8 cellular contexts compared by ENCODE assay signal in the genomic region with DNA sequence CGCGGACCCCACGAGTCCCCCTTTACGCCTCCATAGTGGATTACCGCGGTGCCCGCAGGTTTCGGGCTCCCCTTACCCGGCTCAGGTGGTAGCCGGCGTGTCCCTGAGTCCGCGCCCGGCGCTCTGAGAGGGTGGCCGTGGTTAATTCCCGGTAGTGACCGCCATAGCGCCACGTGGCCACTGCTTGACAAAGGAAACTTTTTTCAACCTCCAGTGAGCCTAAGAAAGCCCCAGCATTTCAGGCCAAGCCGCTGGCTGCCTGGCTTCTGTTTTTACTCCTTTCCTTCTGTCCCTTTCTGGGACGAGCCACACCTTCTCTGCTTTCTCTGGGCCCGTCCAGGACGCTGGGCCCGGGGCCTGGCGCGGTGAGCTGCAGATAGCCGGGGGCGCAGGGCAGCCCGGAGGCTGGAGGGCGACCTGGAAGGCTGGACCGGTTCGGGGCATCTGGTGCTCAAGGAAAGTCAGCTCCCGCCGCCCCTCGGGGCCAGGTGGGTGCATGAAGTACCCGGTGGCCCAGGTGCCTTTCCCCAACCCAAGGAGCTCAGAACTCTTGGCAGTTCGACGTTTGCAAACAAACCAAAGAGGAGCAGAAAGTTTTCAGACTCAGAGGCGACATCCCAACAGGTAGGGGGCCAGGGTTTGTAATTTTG. TPM values are rescaled to one million over a fixed set of nuclear protein-coding genes. Genes with fewer than 3 reads are reported as not detected.
A peak's percentile ranks its signal among the peaks of the same experiment; 100 is the strongest.
DNase-seq lines count a peak whose midpoint lies in the region; ATAC-seq, FAIRE-seq and TF ChIP-seq lines count a peak whose summit lies in the region.

No MANE protein-coding gene starts in this region.

- FAIRE-seq in GM12878 (lab: Jason Lieb, UNC), result no peak

- intact Hi-C loops in GM12878 (cut with micrococcal nuclease; ENCODE audit: unreplicated experiment), result no loop called here

- H3K4me3 Mint-ChIP-seq in immature natural killer cell, result peak overlapping the region; percentile 75 to 87 (median 77)

- TF ChIP-seq EP300 in GM12878 (IDR thresholded peaks at IDR 0.05; ENCODE audit: borderline replicate concordance in 1 of 2, control insufficient read depth in 1 of 2, low read depth in 2 of 2, low read length in 2 of 2), result no peak

- POLR2A ChIA-PET in BJ (lab: Charles Lee) (interaction anchor here (0.6 kb wide), 3 partner anchors 9 to 34 kb away, joined by 4 to 10 read pairs (median 4); no protein-coding TSS in a partner anchor), GM12878 (lab: Charles Lee) (no interaction called here)

- H2AFZ ChIP-seq in GM12878 (ENCODE audit: control insufficient read depth, low read depth, low read length) (peak overlapping the region; percentile 73), smooth muscle cell (ENCODE audit: low read depth) (peak overlapping the region; percentile 86)

- H3K27me3 ChIP-seq in BJ (ENCODE audit: control insufficient read depth, insufficient read depth, low read length) (no peaks in the 10 kb centered on the region), GM12878 (replicated peaks in 1 of 2; ENCODE audit: control insufficient read depth in 2 of 2, insufficient read depth in 2 of 2, low read length in 1 of 2) (peaks cover 0 to 5% of the 10 kb centered on the region in 2 experiments; a peak in 3 of 4 replicates), smooth muscle cell (ENCODE audit: low read depth) (no peaks in the 10 kb centered on the region)

- peaks cover 4% of the 10 kb centered on the region; the same call in 1 of the 2 replicates for H3K4me1 ChIP-seq in GM12878 (ENCODE audit: control insufficient read depth, insufficient read depth, low read length)
- H3K4me1 ChIP-seq in smooth muscle cell (ENCODE audit: low read depth), result peaks cover 27% of the 10 kb centered on the region

- BruUV-seq in GM12878 (replicated peaks; lab: Mats Ljungman, UMichigan), result no TSS peak

- TF ChIP-seq POLR2A in GM12878 (IDR thresholded peaks at IDR 0.05; ENCODE audit: low read depth, low read length), result no peak

- TF ChIP-seq CTCF in BJ (IDR thresholded peaks at IDR 0.05; ENCODE audit: insufficient read depth, low read depth, low read length) (no peak), GM12878 (IDR thresholded peaks at IDR 0.05 in 2 of 3, conservative IDR thresholded peaks at IDR 0.05 in 1 of 3; ENCODE audit: control insufficient read depth in 2 of 3, extremely low read depth in 1 of 3, insufficient read depth in 1 of 3, low read depth in 3 of 3, low read length in 3 of 3) (no peak), smooth muscle cell (IDR thresholded peaks at IDR 0.05; ENCODE audit: borderline replicate concordance, insufficient read depth, poor library complexity, severe bottlenecking) (no peak)

- peaks cover 10 to 14% (median 12%) of the 10 kb centered on the region in 3 donors for H3K27me3 Mint-ChIP-seq in immature natural killer cell (ENCODE audit: low read depth in 3 of 3)

- no peak for TF ChIP-seq RAD21 in GM12878 (IDR thresholded peaks at IDR 0.05; ENCODE audit: insufficient read depth, low read depth, low read length)

- H3K36me3 Mint-ChIP-seq in immature natural killer cell, result no peaks in the 10 kb centered on the region

- ATAC-seq in GM18517 (IDR thresholded peaks at IDR 0.05; ENCODE audit: unreplicated experiment) (peak; percentile 25), HG03064 (IDR thresholded peaks at IDR 0.05; ENCODE audit: low read depth, unreplicated experiment) (peak; percentile 50), GM12878 (peak; percentile 72)

- DNase-seq in BJ (ENCODE audit: low read depth), result no peak
- DNase-seq in NCI-H774 (lab: John Stamatoyannopoulos, UW), result peak; percentile 79
- no peak for DNase-seq in GM12878 (ENCODE audit: low read depth, low spot score)
- peak; percentile 48 for DNase-seq in immature natural killer cell
- DNase-seq in smooth muscle cell (lab: John Stamatoyannopoulos, UW; ENCODE audit: unreplicated experiment), result no peak
- no peak for DNase-seq in cerebellum (ENCODE audit: low spot score)

- H3K79me2 ChIP-seq in GM12878 (ENCODE audit: control insufficient read depth, insufficient read depth, low read length) (no peaks in the 10 kb centered on the region), smooth muscle cell (ENCODE audit: low read depth) (peaks cover 43% of the 10 kb centered on the region)

- H3K27ac ChIP-seq in GM12878 (ENCODE audit: control insufficient read depth, insufficient read depth), result no peak overlapping the region
- H3K27ac ChIP-seq in smooth muscle cell (ENCODE audit: low read depth), result peak overlapping the region; percentile 89

- peaks cover 9 to 16% of the 10 kb centered on the region in 2 donors for H3K4me1 Mint-ChIP-seq in immature natural killer cell

- H3K36me3 ChIP-seq in BJ (ENCODE audit: control insufficient read depth, insufficient read depth, low read length) (peaks cover 3% of the 10 kb centered on the region), GM12878 (ENCODE audit: control insufficient read depth in 2 of 2, insufficient read depth in 2 of 2, low read length in 1 of 2) (no peaks in the 10 kb centered on the region), smooth muscle cell (ENCODE audit: low read depth) (no peaks in the 10 kb centered on the region)

- H3F3A ChIP-seq in smooth muscle cell (ENCODE audit: low read depth), result no peaks in the 10 kb centered on the region

- WGBS in GM12878 (ENCODE audit: insufficient coverage, insufficient replicate concordance, low lambda C conversion rate, missing lambda C conversion rate), result 18% methylated on average over 37 of the region's 40 CpGs
- WGBS in smooth muscle cell (ENCODE audit: low lambda C conversion rate), result 6% methylated on average over 40 of the region's 40 CpGs

- H3K27ac Mint-ChIP-seq in immature natural killer cell, result no peak overlapping the region

- H3K9ac ChIP-seq in GM12878 (ENCODE audit: control insufficient read depth, insufficient read depth, low read length) (peak overlapping the region; percentile 35), smooth muscle cell (ENCODE audit: low read depth) (peak overlapping the region; percentile 87)

- RAD21 ChIA-PET in GM12878 (lab: Charles Lee; ENCODE audit: unreplicated experiment), result no interaction called here

- no peaks in the 10 kb centered on the region for H3K9me3 Mint-ChIP-seq in immature natural killer cell

- in situ Hi-C loops in GM12878 (cut with MboI), result no loop called here

- SMC1A ChIA-PET in GM12878 (lab: Charles Lee; ENCODE audit: uncharacterized antibody, unreplicated experiment), result no interaction called here

- H3K4me2 ChIP-seq in GM12878 (ENCODE audit: control insufficient read depth, insufficient read depth), result peak overlapping the region; percentile 85
- H3K4me2 ChIP-seq in smooth muscle cell, result peak overlapping the region; percentile 94

- H3K9me3 ChIP-seq in GM12878 (replicated peaks; ENCODE audit: control insufficient read depth, insufficient read depth, low read length) (no peaks in the 10 kb centered on the region), smooth muscle cell (replicated peaks; ENCODE audit: low read depth) (no peaks in the 10 kb centered on the region)

- CTCF ChIA-PET in BJ (lab: Yijun Ruan, JAX) (interaction anchor here (1.2 to 4.3 kb wide), 2 partner anchors 10 to 72 kb away, joined by 4 to 23 read pairs; no protein-coding TSS in a partner anchor), GM12878 (lab: Yijun Ruan, JAX) (interaction anchor here (1.8 kb wide), 1 partner anchor 10 kb away, joined by 4 read pairs; no protein-coding TSS in a partner anchor)

- H4K20me1 ChIP-seq in GM12878 (ENCODE audit: control insufficient read depth, insufficient read depth), result no peaks in the 10 kb centered on the region
- H4K20me1 ChIP-seq in smooth muscle cell (ENCODE audit: low read depth), result peaks cover 29% of the 10 kb centered on the region

- H3K4me3 ChIP-seq in BJ (ENCODE audit: low read depth, low read length), result peak overlapping the region; percentile 76
- H3K4me3 ChIP-seq in GM12878, result peak overlapping the region; percentile 75
- H3K4me3 ChIP-seq in smooth muscle cell, result peak overlapping the region; percentile 93

TF ChIP-seq in GM12878, 131 proteins besides CTCF, POLR2A, EP300 and RAD21 (continues in another document):
- TF ChIP-seq TCF7 (IDR thresholded peaks at IDR 0.05; ENCODE audit: borderline replicate concordance), result no peak

RNA-seq across cellular contexts. Expression of a gene that starts 0.5 kb away (rescaled TPM):
- polyA plus RNA-seq in BJ (2011; rRNA removed) (186 and 195 TPM in 2 replicates), GM12878 (2011; rRNA removed) (2.4 and 2.8 TPM in 2 replicates), GM12878 (2014; fragmentation: Illumina TruSeq; extraction: Trizol) (0.95 and 1.0 TPM in 2 replicates), GM12878 (2014; fragmentation: Nextera tagmentation; extraction: Ambion mirVana) (under 1 TPM; 0.16 to 0.37 TPM), GM12878 (2014; rRNA removed) (1.1 and 1.5 TPM in 2 replicates), GM12878 (2016; fragmentation: Nextera tagmentation; extraction: Ambion mirVana) (1 to 10 TPM; 1.3 to 1.6 TPM), immature natural killer cell (1 to 10 TPM; 2.6 to 4.9 (median 4.8) TPM), smooth muscle cell (59.4 and 67.7 TPM in 2 replicates)
- polyA minus RNA-seq in BJ (2011; rRNA and poly(A)+ RNA removed), result 174 and 209 TPM in 2 replicates
- total RNA-seq in GM12878 (2013; cell fraction: nucleolus; rRNA removed), result 0.88 and 1.7 TPM in 2 replicates
- total RNA-seq in GM12878 (2014; rRNA removed) (1.1 and 1.6 TPM in 2 replicates), GM12878 (2014; rRNA removed; fragmentation: Illumina TruSeq; extraction: Trizol) (0.81 and 1.0 TPM in 2 replicates), GM12878 (2021) (1.6 and 1.8 TPM in 2 replicates), smooth muscle cell (77.5 and 92.5 TPM in 2 replicates), cerebellum (18.4 TPM)
- polyA plus RNA-seq in GM12878 (2011; ENCODE audit: low read depth), result 1.0 TPM
- polyA plus RNA-seq in GM12878 (2011; cell fraction: cytosol; rRNA removed), result 2.5 and 2.9 TPM in 2 replicates
- 1.3 and 1.6 TPM in 2 replicates for polyA plus RNA-seq in GM12878 (2011; cell fraction: nucleus; rRNA removed)
- 1.4 TPM in 2 replicates for polyA plus RNA-seq in GM12878 (2012)
- polyA minus RNA-seq in GM12878 (2011; rRNA and poly(A)+ RNA removed), result 2.5 and 3.5 TPM in 2 replicates
- 1.6 and 2.1 TPM in 2 replicates for polyA minus RNA-seq in GM12878 (2011; cell fraction: cytosol; rRNA and poly(A)+ RNA removed)
- 0.73 and 1.4 TPM in 2 replicates for polyA minus RNA-seq in GM12878 (2011; cell fraction: nucleus; rRNA and poly(A)+ RNA removed)

Comparison
In these comparisons a context has a peak if more than half of its experiments do, and no peak if none do; other contexts are left out.
1. DNase-seq: peak in NCI-H774 (single experiment) and immature natural killer cell (3 of 3); none in BJ (single experiment), GM12878 (single experiment), smooth muscle cell (single experiment) and cerebellum (single experiment).
2. RNA of a gene that starts 0.5 kb away (polyA plus RNA-seq): 186 to 195 TPM in BJ and 59.4 to 67.7 TPM in smooth muscle cell; 2.6 to 4.9 TPM in immature natural killer cell and 0.16 to 2.9 TPM in GM12878; every median in the first group is over 10 times any median in the second.
3. Peak in every context shown above with its lines, with median percentiles within 50 percentile points of each other: H3K4me3 ChIP-seq and ATAC-seq.